ENCODE assay signal across 1 cellular context in the genomic region with DNA sequence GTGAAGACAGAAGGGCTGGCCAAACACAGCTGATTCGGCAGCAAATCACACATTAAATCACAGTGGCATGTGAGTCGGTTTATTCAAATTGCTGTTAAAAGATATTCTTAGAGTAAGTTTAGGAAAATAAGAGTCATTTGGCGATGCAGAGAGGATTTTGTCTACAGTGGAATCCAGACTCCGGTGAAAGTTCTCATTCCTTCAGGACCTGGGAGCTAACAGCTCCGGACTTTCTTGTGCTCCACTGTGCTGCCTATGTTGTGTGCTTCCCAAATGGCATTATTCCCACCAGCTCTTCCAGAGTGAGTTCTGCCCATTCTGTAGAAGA.
TF ChIP-seq lines count a peak whose summit lies in the region.

No MANE protein-coding gene starts in this region.

TF ChIP-seq in HepG2, 621 proteins besides CTCF, POLR2A, EP300 and RAD21 (continued from another document):
- TF ChIP-seq SOX6 (IDR thresholded peaks at IDR 0.05), result no peak
- TF ChIP-seq SOX6 (CRISPR knock-in tag; IDR thresholded peaks at IDR 0.05), result no peak
- no peak for TF ChIP-seq ZNF329 (CRISPR knock-in tag; IDR thresholded peaks at IDR 0.05; ENCODE audit: low read depth)
- no peak for TF ChIP-seq CREM (IDR thresholded peaks at IDR 0.05)
- TF ChIP-seq CREM (CRISPR knock-in tag; IDR thresholded peaks at IDR 0.05), result no peak
- TF ChIP-seq SALL2 (CRISPR knock-in tag; IDR thresholded peaks at IDR 0.05), result no peak
- no peak for TF ChIP-seq ZNF451 (CRISPR knock-in tag; IDR thresholded peaks at IDR 0.05)
- no peak for TF ChIP-seq YEATS2 (CRISPR knock-in tag; IDR thresholded peaks at IDR 0.05; ENCODE audit: borderline replicate concordance)
- no peak for TF ChIP-seq ZNF605 (CRISPR knock-in tag; IDR thresholded peaks at IDR 0.05)
- TF ChIP-seq FOXO1 (CRISPR knock-in tag; IDR thresholded peaks at IDR 0.05), result no peak
- TF ChIP-seq BORCS8-MEF2B (CRISPR knock-in tag; IDR thresholded peaks at IDR 0.05), result no peak
- TF ChIP-seq CCAR2 (optimal IDR thresholded peaks at IDR 0.05; ENCODE audit: low read depth, low read length), result no peak
- TF ChIP-seq ZNF335 (CRISPR knock-in tag; IDR thresholded peaks at IDR 0.05), result no peak
- TF ChIP-seq, protein P1, sequence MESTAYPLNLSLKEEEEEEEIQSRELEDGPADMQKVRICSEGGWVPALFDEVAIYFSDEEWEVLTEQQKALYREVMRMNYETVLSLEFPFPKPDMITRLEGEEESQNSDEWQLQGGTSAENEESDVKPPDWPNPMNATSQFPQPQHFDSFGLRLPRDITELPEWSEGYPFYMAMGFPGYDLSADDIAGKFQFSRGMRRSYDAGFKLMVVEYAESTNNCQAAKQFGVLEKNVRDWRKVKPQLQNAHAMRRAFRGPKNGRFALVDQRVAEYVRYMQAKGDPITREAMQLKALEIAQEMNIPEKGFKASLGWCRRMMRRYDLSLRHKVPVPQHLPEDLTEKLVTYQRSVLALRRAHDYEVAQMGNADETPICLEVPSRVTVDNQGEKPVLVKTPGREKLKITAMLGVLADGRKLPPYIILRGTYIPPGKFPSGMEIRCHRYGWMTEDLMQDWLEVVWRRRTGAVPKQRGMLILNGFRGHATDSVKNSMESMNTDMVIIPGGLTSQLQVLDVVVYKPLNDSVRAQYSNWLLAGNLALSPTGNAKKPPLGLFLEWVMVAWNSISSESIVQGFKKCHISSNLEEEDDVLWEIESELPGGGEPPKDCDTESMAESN (CRISPR knock-in tag; conservative IDR thresholded peaks at IDR 0.05), result no peak
- no peak for TF ChIP-seq ZNF180 (CRISPR knock-in tag; IDR thresholded peaks at IDR 0.05; ENCODE audit: borderline replicate concordance, low read depth)
TF ChIP-seq in HepG2: peak in this region for 0.
